14 cellular contexts compared by ENCODE assay signal in the genomic region with DNA sequence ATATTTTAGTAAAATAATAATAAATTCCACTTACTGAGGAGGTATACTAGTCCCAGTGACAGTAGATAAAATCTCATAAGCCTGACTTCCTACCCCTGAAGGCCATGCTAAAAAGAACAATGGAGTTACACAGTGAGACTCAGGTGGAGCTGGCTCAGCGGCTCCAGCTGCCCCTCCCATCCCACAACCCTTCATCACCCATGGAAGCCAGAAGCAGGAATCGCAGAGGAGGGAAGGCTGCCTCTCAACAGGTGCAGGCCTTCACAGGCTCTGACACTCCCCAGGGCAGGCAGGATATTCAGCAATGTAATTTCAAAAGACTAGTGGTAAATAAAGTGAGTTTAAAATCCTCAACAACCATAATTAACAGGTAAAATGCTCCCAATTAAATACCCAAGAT.
DNase-seq lines count a peak whose midpoint lies in the region; TF ChIP-seq lines count a peak whose summit lies in the region.
"Had no signal": no experiment of that assay in that cellular context is flagged by ENCODE, and none has a peak within 500 bp of the region (broad histone marks: within the 10 kb centered on the region; RNA-seq: fewer than 3 reads in every experiment).

No MANE protein-coding gene starts in this region.

- peaks cover 11% of the 10 kb centered on the region for H3F3A ChIP-seq in neural progenitor cell (ENCODE audit: low read depth)

- H3K4me1 ChIP-seq in SJCRH30 (peaks cover 18% of the 10 kb centered on the region), neural progenitor cell (peaks cover 24% of the 10 kb centered on the region)

- no peaks in the 10 kb centered on the region for H3K9me3 Mint-ChIP-seq in neural progenitor cell
- H3K9me3 Mint-ChIP-seq: activated B cell treated with CpG ODN at 0.5 μM for 24 hours; memory B cell; stimulated activated naive B cell treated with anti-CD40 and anti-IgM and Interleukin-4, amounts not matched to agents 10 μg/mL and 1 μg/mL and 100 μg/mL, for 72 hours had no signal

- H3K4me3 ChIP-seq in SJCRH30, result no peak overlapping the region
- H3K4me3 ChIP-seq in neural progenitor cell, result no peak overlapping the region
- H3K4me3 ChIP-seq: GM23248 had no signal

- H3K4me3 Mint-ChIP-seq in neural progenitor cell, result no peak overlapping the region
- H3K4me3 Mint-ChIP-seq: activated B cell treated with CpG ODN at 0.5 μM for 24 hours; activated CD8-positive, alpha-beta memory T cell treated with anti-CD3 and anti-CD28 coated beads, Interleukin-2, amount 10 ng/mL, durations not matched to agents 7 days and 5 days; memory B cell; stimulated activated naive B cell treated with anti-CD40 and anti-IgM and Interleukin-4, amounts not matched to agents 10 μg/mL and 1 μg/mL and 100 μg/mL, for 72 hours had no signal

- no peak overlapping the region for H2AFZ ChIP-seq in neural progenitor cell (replicated peaks)
- H2AFZ ChIP-seq: GM23248 had no signal

- no peak for TF ChIP-seq CTCF in neural progenitor cell (IDR thresholded peaks at IDR 0.05)

- H3K27ac ChIP-seq in SJCRH30, result peak overlapping the region; percentile 12
- peak overlapping the region; percentile 44 for H3K27ac ChIP-seq in neural progenitor cell
- H3K27ac ChIP-seq: GM23248 had no signal

- H3K9me3 ChIP-seq in SJCRH30 (replicated peaks) (0 out of 2 replicates have a peak, but pooled peaks cover 2% of the 10 kb centered on the region), neural progenitor cell (ENCODE audit: low read depth) (no peaks in the 10 kb centered on the region)

- H4K20me1 ChIP-seq in neural progenitor cell (ENCODE audit: low read depth), result no peaks in the 10 kb centered on the region

- peaks cover 17% of the 10 kb centered on the region for H3K4me1 Mint-ChIP-seq in neural progenitor cell
- H3K4me1 Mint-ChIP-seq: activated CD8-positive, alpha-beta memory T cell treated with anti-CD3 and anti-CD28 coated beads, Interleukin-2, amount 10 ng/mL, durations not matched to agents 7 days and 5 days had no signal

- H3K27me3 ChIP-seq in SJCRH30 (no peaks in the 10 kb centered on the region), neural progenitor cell (no peaks in the 10 kb centered on the region)

- peaks cover 16% of the 10 kb centered on the region for H3K36me3 Mint-ChIP-seq in neural progenitor cell

- peak; percentile 46 for DNase-seq in NCI-H1092 treated with DMSO at 0.1 percent for 48 hours (lab: John Stamatoyannopoulos, UW)
- no peak for DNase-seq in NCI-H1092 (lab: John Stamatoyannopoulos, UW)
- DNase-seq in NCI-H2107 (lab: John Stamatoyannopoulos, UW), result peak; percentile 48
- DNase-seq in SJCRH30, result peak; percentile 82 to 93
- peak; percentile 42 for DNase-seq in neural progenitor cell (ENCODE audit: low spot score)
- no peak for DNase-seq in NCI-H1436 (lab: John Stamatoyannopoulos, UW)
- DNase-seq in NOMO-1 treated with DMSO at 0.1 percent for 48 hours (lab: John Stamatoyannopoulos, UW; ENCODE audit: unreplicated experiment), result no peak
- no peak for DNase-seq in activated CD4-positive, CD25-positive, alpha-beta regulatory T cell (lab: John Stamatoyannopoulos, UW)
- DNase-seq: activated B cell treated with CpG ODN at 0.5 μM for 24 hours; activated CD8-positive, alpha-beta memory T cell treated with anti-CD3 and anti-CD28 coated beads, Interleukin-2, amount 10 ng/mL, durations not matched to agents 7 days and 5 days; activated gamma-delta T cell treated with Interleukin-2 at 50 U/mL for 16 hours; GM23248; stimulated activated naive B cell treated with anti-CD40 and anti-IgM and Interleukin-4, amounts not matched to agents 10 μg/mL and 1 μg/mL and 100 μg/mL, for 72 hours had no signal

- H3K27ac Mint-ChIP-seq in neural progenitor cell, result no peak overlapping the region
- H3K27ac Mint-ChIP-seq: activated B cell treated with CpG ODN at 0.5 μM for 24 hours; activated CD8-positive, alpha-beta memory T cell treated with anti-CD3 and anti-CD28 coated beads, Interleukin-2, amount 10 ng/mL, durations not matched to agents 7 days and 5 days; memory B cell; stimulated activated naive B cell treated with anti-CD40 and anti-IgM and Interleukin-4, amounts not matched to agents 10 μg/mL and 1 μg/mL and 100 μg/mL, for 72 hours had no signal

- H3K36me3 ChIP-seq in SJCRH30 (peaks cover 10% of the 10 kb centered on the region; the same call in 1 of the 2 replicates), neural progenitor cell (no peaks in the 10 kb centered on the region)

- no peaks in the 10 kb centered on the region for H3K79me2 ChIP-seq in neural progenitor cell (ENCODE audit: low read depth)

- H3K9ac ChIP-seq in neural progenitor cell, result no peak overlapping the region
- H3K9ac ChIP-seq: GM23248 had no signal

- H3K4me2 ChIP-seq in neural progenitor cell, result no peak overlapping the region

- no peaks in the 10 kb centered on the region for H3K27me3 Mint-ChIP-seq in neural progenitor cell (ENCODE audit: insufficient read depth, low read depth)
- H3K27me3 Mint-ChIP-seq: activated B cell treated with CpG ODN at 0.5 μM for 24 hours; activated CD8-positive, alpha-beta memory T cell treated with anti-CD3 and anti-CD28 coated beads, Interleukin-2, amount 10 ng/mL, durations not matched to agents 7 days and 5 days; memory B cell; stimulated activated naive B cell treated with anti-CD40 and anti-IgM and Interleukin-4, amounts not matched to agents 10 μg/mL and 1 μg/mL and 100 μg/mL, for 72 hours had no signal

Comparison
In these comparisons a context has a peak if more than half of its experiments do, and no peak if none do; other contexts are left out.
1. DNase-seq: peak in NCI-H1092 treated with DMSO at 0.1 percent for 48 hours (single experiment), NCI-H2107 (single experiment), SJCRH30 (2 of 2) and neural progenitor cell (single experiment); none in NCI-H1092 (single experiment), NCI-H1436 (single experiment), NOMO-1 treated with DMSO at 0.1 percent for 48 hours (single experiment) and activated CD4-positive, CD25-positive, alpha-beta regulatory T cell (0 of 4).